ENCODE assay signal across 17 cellular contexts in genomic region chr2:127678531-127678930, GRCh38. TPM values are rescaled to one million over a fixed set of nuclear protein-coding genes. Genes with fewer than 3 reads are reported as not detected.
"Had no signal": no experiment of that assay in that cellular context is flagged by ENCODE, and none has a peak within 500 bp of the region (broad histone marks: within the 10 kb centered on the region; RNA-seq: fewer than 3 reads in every experiment).

No MANE protein-coding gene starts in this region.

- ATAC-seq: activated CD4-positive, CD25-positive, alpha-beta regulatory T cell treated with anti-CD3 and anti-CD28 coated beads, Interleukin-2, amount 50 U/mL, for 24 hours; left lobe of liver; pancreas had no signal

- H3K27ac ChIP-seq: dorsolateral prefrontal cortex, esophagus muscularis mucosa, pancreas, skin epidermis, tibial nerve, vagina had no signal

- H3K9me3 Mint-ChIP-seq: activated naive CD8-positive, alpha-beta T cell treated with anti-CD3 and anti-CD28 coated beads for 36 hours; neural crest cell had no signal

- H3K27me3 ChIP-seq: esophagus muscularis mucosa, pancreas, tibial nerve, vagina had no signal

- H3K36me3 ChIP-seq: pancreas, tibial nerve, vagina had no signal

- H3K9me3 ChIP-seq: esophagus muscularis mucosa, pancreas, tibial nerve, vagina had no signal

- DNase-seq: activated naive CD8-positive, alpha-beta T cell treated with anti-CD3 and anti-CD28 coated beads for 36 hours; activated T-cell treated with anti-CD3 and anti-CD28 coated beads, Interleukin-2, amount 50 U/mL, for 1 hour; anterior cingulate cortex; mesendoderm had no signal

- H3K4me3 ChIP-seq: dorsolateral prefrontal cortex, esophagus muscularis mucosa, pancreas, skin epidermis, tibial nerve, vagina had no signal

- H3K27ac Mint-ChIP-seq: activated naive CD8-positive, alpha-beta T cell treated with anti-CD3 and anti-CD28 coated beads for 36 hours had no signal

- H3K36me3 Mint-ChIP-seq: activated naive CD8-positive, alpha-beta T cell treated with anti-CD3 and anti-CD28 coated beads for 36 hours had no signal

- H3K4me3 Mint-ChIP-seq: activated naive CD8-positive, alpha-beta T cell treated with anti-CD3 and anti-CD28 coated beads for 36 hours; neural crest cell had no signal

RNA-seq across cellular contexts. Expression of gene GPR17, which starts 32.6 kb away (rescaled TPM):
- total RNA-seq: activated naive CD8-positive, alpha-beta T cell treated with anti-CD3 and anti-CD28 coated beads for 36 hours; chondrocyte; fibroblast of villous mesenchyme; left lobe of liver; pancreas; renal cortical epithelial cell; T-helper 2 cell treated with Interferon-gamma antibody and Interleukin-4, amounts not matched to agents 100 ng/mL and 5 ng/mL, for 36 hours; vagina had no signal
